In the genomic region with DNA sequence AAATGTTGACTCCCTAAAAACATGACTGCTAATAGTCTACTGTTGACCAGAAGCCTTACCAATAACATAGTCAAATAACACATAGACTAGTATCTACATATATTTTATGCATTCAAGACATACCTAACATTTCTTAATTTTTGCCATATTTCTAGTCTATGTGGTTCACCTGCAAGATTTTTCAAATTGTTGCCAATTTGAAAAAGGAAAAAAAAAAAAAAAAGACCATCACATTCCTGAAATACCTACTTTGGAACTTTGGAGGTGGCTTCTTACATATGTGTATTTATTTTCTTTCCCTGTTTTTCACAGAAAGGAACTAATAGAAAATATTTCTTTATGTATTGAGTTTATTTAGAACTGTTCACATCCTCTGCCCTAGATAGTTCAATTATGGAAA, we compare ENCODE assay signal across 26 cellular contexts.
"Had no signal": no experiment of that assay in that cellular context is flagged by ENCODE, and none has a peak within 500 bp of the region (broad histone marks: within the 10 kb centered on the region; RNA-seq: fewer than 3 reads in every experiment).

No MANE protein-coding gene starts in this region.

- H3K4me1 Mint-ChIP-seq: stimulated activated effector memory CD8-positive, alpha-beta T cell treated with anti-CD3 and anti-CD28 coated beads, Interleukin-12 subunit alpha, Interleukin-12 subunit beta, amount 100 ng/mL, for 72 hours had no signal

- H3K27ac ChIP-seq: stomach, suprapubic skin, testis, thoracic aorta, tibial artery, tibial nerve, transverse colon, upper lobe of left lung, upper lobe of right lung, uterus, vagina had no signal

- H3K9me3 Mint-ChIP-seq: stimulated activated effector memory CD8-positive, alpha-beta T cell treated with anti-CD3 and anti-CD28 coated beads, Interleukin-12 subunit alpha, Interleukin-12 subunit beta, amount 100 ng/mL, for 72 hours; stimulated activated memory B cell treated with anti-CD40 and anti-IgM and Interleukin-4, amounts not matched to agents 10 μg/mL and 1 μg/mL and 100 μg/mL, for 72 hours; stimulated activated naive B cell treated with anti-CD40 and anti-IgM and Interleukin-4, amounts not matched to agents 10 μg/mL and 1 μg/mL and 100 μg/mL, for 72 hours; stimulated activated naive CD8-positive, alpha-beta T cell treated with anti-CD3 and anti-CD28 coated beads, Interleukin-15, amount 100 ng/mL, for 72 hours; stimulated activated naive CD8-positive, alpha-beta T cell treated with anti-CD3 and anti-CD28 coated beads, Interleukin-15, Interleukin-2, amounts not matched to agents 100 ng/mL and 50 ng/mL, for 24 hours; type B pancreatic cell had no signal

- DNase-seq: stimulated activated CD4-positive, alpha-beta T cell treated with anti-CD3 and anti-CD28 coated beads, Interleukin-2, amount 100 ng/mL, for 48 hours; stimulated activated CD4-positive, alpha-beta T cell treated with anti-CD3 and anti-CD28 coated beads, Interleukin-4, amount 100 ng/mL, for 1 hour; stimulated activated CD4-positive, alpha-beta T cell treated with anti-CD3 and anti-CD28 coated beads, Interleukin-4, amount 100 ng/mL, for 24 hours; stimulated activated CD4-positive, alpha-beta T cell treated with anti-CD3 and anti-CD28 coated beads, Interleukin-4, amount 100 ng/mL, for 4 hours; stimulated activated CD8-positive, alpha-beta memory T cell treated with anti-CD3 and anti-CD28 coated beads, Interleukin-4, amount 100 ng/mL, for 48 hours; stimulated activated naive B cell treated with anti-CD40 and anti-IgM and Interleukin-4, amounts not matched to agents 10 μg/mL and 1 μg/mL and 100 μg/mL, for 72 hours; stimulated activated naive CD4-positive, alpha-beta T cell; stimulated activated naive CD4-positive, alpha-beta T cell treated with Interleukin-2 at 50 U/mL for 16 hours; stimulated activated naive CD8-positive, alpha-beta T cell treated with anti-CD3 and anti-CD28 coated beads, Interleukin-15, amount 100 ng/mL, for 72 hours; stimulated activated naive CD8-positive, alpha-beta T cell treated with anti-CD3 and anti-CD28 coated beads, Interleukin-15, Interleukin-2, amounts not matched to agents 100 U/mL and 50 U/mL, for 24 hours; stomach; substantia nigra; testis; tibial artery; transverse colon; upper lobe of left lung; upper lobe of right lung; uterus had no signal

- H3K4me3 ChIP-seq: stomach, suprapubic skin, testis, thoracic aorta, tibial artery, tibial nerve, transverse colon, upper lobe of left lung, upper lobe of right lung, uterus, vagina had no signal

- H3K9me3 ChIP-seq: stomach, suprapubic skin, testis, thoracic aorta, tibial nerve, transverse colon, upper lobe of left lung, upper lobe of right lung, uterus, vagina had no signal

- H3K27ac Mint-ChIP-seq: stimulated activated effector memory CD8-positive, alpha-beta T cell treated with anti-CD3 and anti-CD28 coated beads, Interleukin-12 subunit alpha, Interleukin-12 subunit beta, amount 100 ng/mL, for 72 hours; stimulated activated memory B cell treated with anti-CD40 and anti-IgM and Interleukin-4, amounts not matched to agents 10 μg/mL and 1 μg/mL and 100 μg/mL, for 72 hours; stimulated activated naive B cell treated with anti-CD40 and anti-IgM and Interleukin-4, amounts not matched to agents 10 μg/mL and 1 μg/mL and 100 μg/mL, for 72 hours; stimulated activated naive CD8-positive, alpha-beta T cell treated with anti-CD3 and anti-CD28 coated beads, Interleukin-15, amount 100 ng/mL, for 72 hours; stimulated activated naive CD8-positive, alpha-beta T cell treated with anti-CD3 and anti-CD28 coated beads, Interleukin-15, Interleukin-2, amounts not matched to agents 100 ng/mL and 50 ng/mL, for 24 hours; type B pancreatic cell had no signal

- H3K27me3 ChIP-seq: stomach, suprapubic skin, testis, tibial artery, tibial nerve, transverse colon, upper lobe of left lung, upper lobe of right lung, uterus, vagina had no signal

- H3K27me3 Mint-ChIP-seq: stimulated activated memory B cell treated with anti-CD40 and anti-IgM and Interleukin-4, amounts not matched to agents 10 μg/mL and 1 μg/mL and 100 μg/mL, for 72 hours; stimulated activated naive B cell treated with anti-CD40 and anti-IgM and Interleukin-4, amounts not matched to agents 10 μg/mL and 1 μg/mL and 100 μg/mL, for 72 hours; stimulated activated naive CD8-positive, alpha-beta T cell treated with anti-CD3 and anti-CD28 coated beads, Interleukin-15, amount 100 ng/mL, for 72 hours; stimulated activated naive CD8-positive, alpha-beta T cell treated with anti-CD3 and anti-CD28 coated beads, Interleukin-15, Interleukin-2, amounts not matched to agents 100 ng/mL and 50 ng/mL, for 24 hours; type B pancreatic cell had no signal

- H3K36me3 Mint-ChIP-seq: stimulated activated effector memory CD8-positive, alpha-beta T cell treated with anti-CD3 and anti-CD28 coated beads, Interleukin-12 subunit alpha, Interleukin-12 subunit beta, amount 100 ng/mL, for 72 hours; stimulated activated memory B cell treated with anti-CD40 and anti-IgM and Interleukin-4, amounts not matched to agents 10 μg/mL and 1 μg/mL and 100 μg/mL, for 72 hours; type B pancreatic cell had no signal

- H3K36me3 ChIP-seq: stomach, suprapubic skin, thoracic aorta, tibial artery, tibial nerve, transverse colon, upper lobe of left lung, upper lobe of right lung, uterus, vagina had no signal

- H3K4me1 ChIP-seq: uterus had no signal

- H3K4me3 Mint-ChIP-seq: stimulated activated effector memory CD8-positive, alpha-beta T cell treated with anti-CD3 and anti-CD28 coated beads, Interleukin-12 subunit alpha, Interleukin-12 subunit beta, amount 100 ng/mL, for 72 hours; stimulated activated memory B cell treated with anti-CD40 and anti-IgM and Interleukin-4, amounts not matched to agents 10 μg/mL and 1 μg/mL and 100 μg/mL, for 72 hours; stimulated activated naive B cell treated with anti-CD40 and anti-IgM and Interleukin-4, amounts not matched to agents 10 μg/mL and 1 μg/mL and 100 μg/mL, for 72 hours; stimulated activated naive CD8-positive, alpha-beta T cell treated with anti-CD3 and anti-CD28 coated beads, Interleukin-15, amount 100 ng/mL, for 72 hours; stimulated activated naive CD8-positive, alpha-beta T cell treated with anti-CD3 and anti-CD28 coated beads, Interleukin-15, Interleukin-2, amounts not matched to agents 100 ng/mL and 50 ng/mL, for 24 hours; type B pancreatic cell had no signal

- ATAC-seq: stimulated activated effector memory CD8-positive, alpha-beta T cell treated with anti-CD3 and anti-CD28 coated beads, Interleukin-12 subunit alpha, Interleukin-12 subunit beta, amount 100 ng/mL, for 72 hours; stimulated activated memory B cell treated with anti-CD40 and anti-IgM and Interleukin-4, amounts not matched to agents 10 μg/mL and 1 μg/mL and 100 μg/mL, for 72 hours; stimulated activated naive B cell treated with anti-CD40 and anti-IgM and Interleukin-4, amounts not matched to agents 10 μg/mL and 1 μg/mL and 100 μg/mL, for 72 hours; stimulated activated naive CD8-positive, alpha-beta T cell treated with anti-CD3 and anti-CD28 coated beads, Interleukin-15, amount 100 ng/mL, for 72 hours; stimulated activated naive CD8-positive, alpha-beta T cell treated with anti-CD3 and anti-CD28 coated beads, Interleukin-15, Interleukin-2, amounts not matched to agents 100 U/mL and 50 U/mL, for 24 hours; upper lobe of right lung had no signal
